22 cellular contexts compared by ENCODE assay signal in genomic region chrX:74579597-74580209, GRCh38. TPM values are rescaled to one million over a fixed set of nuclear protein-coding genes. Genes with fewer than 3 reads are reported as not detected.
DNase-seq lines count a peak whose midpoint lies in the region; ATAC-seq, FAIRE-seq and TF ChIP-seq lines count a peak whose summit lies in the region.
"Had no signal": no experiment of that assay in that cellular context is flagged by ENCODE, and none has a peak within 500 bp of the region (broad histone marks: within the 10 kb centered on the region; RNA-seq: fewer than 3 reads in every experiment).

No MANE protein-coding gene starts in this region.

- no peaks in the 10 kb centered on the region for H3K4me1 ChIP-seq in endothelial cell of umbilical vein (ENCODE audit: control insufficient read depth, extremely low read depth, insufficient read depth, low read length)
- H3K4me1 ChIP-seq in right cardiac atrium (ENCODE audit: control insufficient read depth, insufficient read depth, low read length): no peaks in the 10 kb centered on the region
- H3K4me1 ChIP-seq: Caco-2, esophagus muscularis mucosa had no signal

- H3K27ac ChIP-seq in endothelial cell of umbilical vein (ENCODE audit: insufficient read depth, low read depth, low read length): no peak overlapping the region
- no peak overlapping the region for H3K27ac ChIP-seq in right cardiac atrium (ENCODE audit: low read length)
- H3K27ac ChIP-seq: esophagus muscularis mucosa had no signal

- no peaks in the 10 kb centered on the region for H3K36me3 ChIP-seq in endothelial cell of umbilical vein (ENCODE audit: control insufficient read depth in 2 of 2, extremely low read depth in 1 of 2, insufficient read depth in 2 of 2, low read length in 2 of 2)
- H3K36me3 ChIP-seq: esophagus muscularis mucosa had no signal

- DNase-seq in activated CD8-positive, alpha-beta memory T cell treated with anti-CD3 and anti-CD28 coated beads, Interleukin-2, amount 10 ng/mL, durations not matched to agents 7 days and 5 days: no peak
- no peak for DNase-seq in activated CD8-positive, alpha-beta memory T cell treated with anti-CD3 and anti-CD28 coated beads, Interleukin-2, amount 50 U/mL, for 48 hours
- DNase-seq in RPMI7951 (ENCODE audit: low read depth) (peak; percentile 8), endothelial cell of umbilical vein (ENCODE audit: low read depth, low spot score) (peak; percentile 4), sciatic nerve (ENCODE audit: low spot score) (no peak), endothelial cell (ENCODE audit: low spot score) (no peak), right cardiac atrium (no peak)
- DNase-seq: ACHN; activated CD4-positive, CD25-positive, alpha-beta regulatory T cell; activated T-cell treated with anti-CD3 and anti-CD28 coated beads for 4 hours; Caco-2; H7; MV-4-11; NCI-H2107; NCI-H774; stimulated activated naive CD8-positive, alpha-beta T cell treated with anti-CD3 and anti-CD28 coated beads, Interleukin-15, Interleukin-2, amounts not matched to agents 100 U/mL and 50 U/mL, for 24 hours had no signal

- H3K4me3 Mint-ChIP-seq in activated CD8-positive, alpha-beta memory T cell treated with anti-CD3 and anti-CD28 coated beads, Interleukin-2, amount 10 ng/mL, durations not matched to agents 7 days and 5 days: no peak overlapping the region
- H3K4me3 Mint-ChIP-seq in endothelial cell (ENCODE audit: unreplicated experiment): no peak overlapping the region
- H3K4me3 Mint-ChIP-seq: dendritic cell treated with granulocyte-macrophage colony-stimulating factor and Interleukin-4, amounts not matched to agents 40 ng/mL and 50 ng/mL, for 4 days; IgD-negative memory B cell had no signal

- intact Hi-C loops in endothelial cell of umbilical vein (cut with micrococcal nuclease): no loop called here
- intact Hi-C loops in sciatic nerve (cut with DNase I): no loop called here
- intact Hi-C loops in right cardiac atrium (cut with DNase I): no loop called here

- H3K4me1 Mint-ChIP-seq in activated CD8-positive, alpha-beta memory T cell treated with anti-CD3 and anti-CD28 coated beads, Interleukin-2, amount 10 ng/mL, durations not matched to agents 7 days and 5 days: peaks cover 12% of the 10 kb centered on the region
- H3K4me1 Mint-ChIP-seq in endothelial cell (ENCODE audit: unreplicated experiment): no peaks in the 10 kb centered on the region
- H3K4me1 Mint-ChIP-seq: IgD-negative memory B cell had no signal

- TF ChIP-seq CTCF in endothelial cell of umbilical vein (IDR thresholded peaks at IDR 0.05; ENCODE audit: extremely low read depth in 1 of 2, insufficient read depth in 1 of 2, low read depth in 1 of 2, low read length in 2 of 2) (no peak), endothelial cell (IDR thresholded peaks at IDR 0.05; ENCODE audit: unreplicated experiment) (no peak)

- no peaks in the 10 kb centered on the region for H3K9me1 ChIP-seq in endothelial cell of umbilical vein (replicated peaks; ENCODE audit: control insufficient read depth, extremely low read depth, insufficient read depth, low read length)

- no peaks in the 10 kb centered on the region for H3K27me3 Mint-ChIP-seq in activated CD8-positive, alpha-beta memory T cell treated with anti-CD3 and anti-CD28 coated beads, Interleukin-2, amount 10 ng/mL, durations not matched to agents 7 days and 5 days
- H3K27me3 Mint-ChIP-seq in endothelial cell (ENCODE audit: unreplicated experiment): no peaks in the 10 kb centered on the region
- H3K27me3 Mint-ChIP-seq: dendritic cell treated with granulocyte-macrophage colony-stimulating factor and Interleukin-4, amounts not matched to agents 40 ng/mL and 50 ng/mL, for 4 days; IgD-negative memory B cell had no signal

- H3K4me3 ChIP-seq in endothelial cell of umbilical vein (replicated peaks in 1 of 3; ENCODE audit: insufficient read depth in 1 of 3, low read depth in 1 of 3, low read length in 3 of 3) (no peak overlapping the region), right cardiac atrium (ENCODE audit: low read length) (no peak overlapping the region)
- H3K4me3 ChIP-seq: esophagus muscularis mucosa, smooth muscle cell had no signal

- no peak for ATAC-seq in activated CD8-positive, alpha-beta memory T cell treated with anti-CD3 and anti-CD28 coated beads, Interleukin-2, amount 10 ng/mL, durations not matched to agents 7 days and 5 days
- ATAC-seq in sciatic nerve (peak; percentile 58), HG03039 (IDR thresholded peaks at IDR 0.05; ENCODE audit: unreplicated experiment) (no peak), right cardiac atrium (no peak)
- ATAC-seq: stimulated activated naive CD8-positive, alpha-beta T cell treated with anti-CD3 and anti-CD28 coated beads, Interleukin-15, Interleukin-2, amounts not matched to agents 100 U/mL and 50 U/mL, for 24 hours had no signal

- H3K27ac Mint-ChIP-seq in activated CD8-positive, alpha-beta memory T cell treated with anti-CD3 and anti-CD28 coated beads, Interleukin-2, amount 10 ng/mL, durations not matched to agents 7 days and 5 days: peak overlapping the region; percentile 47
- no peak overlapping the region for H3K27ac Mint-ChIP-seq in endothelial cell (ENCODE audit: unreplicated experiment)
- H3K27ac Mint-ChIP-seq: dendritic cell treated with granulocyte-macrophage colony-stimulating factor and Interleukin-4, amounts not matched to agents 40 ng/mL and 50 ng/mL, for 4 days; IgD-negative memory B cell had no signal

- H4K20me1 ChIP-seq in endothelial cell of umbilical vein (replicated peaks; ENCODE audit: control insufficient read depth, extremely low read depth, insufficient read depth, low read length): no peaks in the 10 kb centered on the region

- no TSS peak for BruUV-seq in endothelial cell of umbilical vein (replicated peaks; lab: Mats Ljungman, UMichigan)

- no peak overlapping the region for H2AFZ ChIP-seq in endothelial cell of umbilical vein (ENCODE audit: low read depth, low read length)

- H3K9ac ChIP-seq in endothelial cell of umbilical vein (replicated peaks; ENCODE audit: extremely low read depth, insufficient read depth, low read length): no peak overlapping the region

- dilution Hi-C loops in endothelial cell of umbilical vein (cut with MboI; ENCODE audit: extremely low pct_ligation_motif_present, low sequenced_read_pairs): no loop called here

- H3K9me3 ChIP-seq in endothelial cell of umbilical vein (replicated peaks; ENCODE audit: control insufficient read depth, insufficient read depth, low read length): no peaks in the 10 kb centered on the region
- no peaks in the 10 kb centered on the region for H3K9me3 ChIP-seq in right cardiac atrium (ENCODE audit: control insufficient read depth, low read length)
- H3K9me3 ChIP-seq: Caco-2, esophagus muscularis mucosa had no signal

- H3K36me3 Mint-ChIP-seq in activated CD8-positive, alpha-beta memory T cell treated with anti-CD3 and anti-CD28 coated beads, Interleukin-2, amount 10 ng/mL, durations not matched to agents 7 days and 5 days: peaks cover 12% of the 10 kb centered on the region
- H3K36me3 Mint-ChIP-seq in endothelial cell (ENCODE audit: low read depth, unreplicated experiment): no peaks in the 10 kb centered on the region

- H3K4me2 ChIP-seq in endothelial cell of umbilical vein (ENCODE audit: insufficient read depth, low read length): no peak overlapping the region
- H3K4me2 ChIP-seq: smooth muscle cell had no signal

- POLR2A ChIA-PET in endothelial cell of umbilical vein (lab: Charles Lee): no interaction called here

- no peaks in the 10 kb centered on the region for H3K9me3 Mint-ChIP-seq in activated CD8-positive, alpha-beta memory T cell treated with anti-CD3 and anti-CD28 coated beads, Interleukin-2, amount 10 ng/mL, durations not matched to agents 7 days and 5 days (ENCODE audit: low read depth)
- no peaks in the 10 kb centered on the region for H3K9me3 Mint-ChIP-seq in endothelial cell (ENCODE audit: unreplicated experiment)
- H3K9me3 Mint-ChIP-seq: dendritic cell treated with granulocyte-macrophage colony-stimulating factor and Interleukin-4, amounts not matched to agents 40 ng/mL and 50 ng/mL, for 4 days; IgD-negative memory B cell had no signal

- H3K79me2 ChIP-seq in endothelial cell of umbilical vein (ENCODE audit: control insufficient read depth, insufficient read depth, low read length): no peaks in the 10 kb centered on the region

- TF ChIP-seq POLR2A in endothelial cell of umbilical vein (IDR thresholded peaks at IDR 0.05; ENCODE audit: low read depth, low read length): no peak

- peak; percentile 50 for FAIRE-seq in endothelial cell of umbilical vein (lab: Jason Lieb, UNC)
- FAIRE-seq: G401.6 had no signal

- CTCF ChIA-PET in activated CD8-positive, alpha-beta memory T cell treated with anti-CD3 and anti-CD28 coated beads, Interleukin-2, amount 10 ng/mL, durations not matched to agents 7 days and 5 days (lab: Charles Lee): no interaction called here
- CTCF ChIA-PET in endothelial cell of umbilical vein (lab: Charles Lee): no interaction called here

- no peaks in the 10 kb centered on the region for H3K27me3 ChIP-seq in endothelial cell of umbilical vein (ENCODE audit: control insufficient read depth in 2 of 2, insufficient read depth in 2 of 2, low read length in 2 of 2)
- no peaks in the 10 kb centered on the region for H3K27me3 ChIP-seq in right cardiac atrium (ENCODE audit: control insufficient read depth, insufficient read depth)
- H3K27me3 ChIP-seq: esophagus muscularis mucosa had no signal

- whole genome bisulfite sequencing in right cardiac atrium: 66% methylated on average over 4 of the region's 4 CpGs

TF ChIP-seq in endothelial cell of umbilical vein, 7 proteins besides CTCF, POLR2A, EP300 and RAD21 (continues in another document):
- TF ChIP-seq POLR2AphosphoS5 (IDR thresholded peaks at IDR 0.05; ENCODE audit: insufficient read depth, low read depth, low read length) (no peak), MAX (IDR thresholded peaks at IDR 0.05; ENCODE audit: insufficient read depth, insufficient read length) (no peak)

RNA-seq across cellular contexts. Expression of gene RLIM, which starts 34.7 kb away (rescaled TPM):
- 10 to 100 TPM; 30.2 to 30.3 TPM for total RNA-seq in activated CD8-positive, alpha-beta memory T cell treated with anti-CD3 and anti-CD28 coated beads, Interleukin-2, amount 10 ng/mL, durations not matched to agents 7 days and 5 days
- 52.2 and 57.2 TPM in 2 replicates for total RNA-seq in RPMI7951 (2014; rRNA removed; shearing (Covaris generic))
- total RNA-seq in endothelial cell of umbilical vein: 40.1 and 41.7 TPM in 2 replicates
- polyA plus RNA-seq in endothelial cell of umbilical vein: 6.2 and 8.2 TPM in 2 replicates
- polyA plus RNA-seq in endothelial cell of umbilical vein (2011; cell fraction: cytosol; rRNA removed): 9.7 and 10.1 TPM in 2 replicates
- 18.3 and 21.9 TPM in 2 replicates for polyA plus RNA-seq in endothelial cell of umbilical vein (2011; cell fraction: nucleus; rRNA removed)
- polyA plus RNA-seq in endothelial cell of umbilical vein (2012): 19.7 and 25.0 TPM in 2 replicates
- polyA minus RNA-seq in endothelial cell of umbilical vein: 36.9 and 38.7 TPM in 2 replicates
- polyA minus RNA-seq in endothelial cell of umbilical vein (2011; cell fraction: cytosol; rRNA and poly(A)+ RNA removed): 61.1 TPM
- 44.9 and 56.9 TPM in 2 replicates for polyA minus RNA-seq in endothelial cell of umbilical vein (2011; cell fraction: nucleus; rRNA and poly(A)+ RNA removed)
- total RNA-seq in sciatic nerve: 39.3 TPM
- 37.5 TPM for total RNA-seq in endothelial cell (ENCODE audit: unreplicated experiment)
- total RNA-seq in right cardiac atrium: 10 to 100 TPM; 23.4 to 31.1 (median 26.3) TPM
- polyA plus RNA-seq in right cardiac atrium: 7.0 TPM

Comparison
In these comparisons a context has a peak if more than half of its experiments do, and no peak if none do; other contexts are left out.
1. DNase-seq: peak in RPMI7951 (single experiment) and endothelial cell of umbilical vein (single experiment); none in activated CD8-positive, alpha-beta memory T cell treated with anti-CD3 and anti-CD28 coated beads, Interleukin-2, amount 10 ng/mL, durations not matched to agents 7 days and 5 days (single experiment), activated CD8-positive, alpha-beta memory T cell treated with anti-CD3 and anti-CD28 coated beads, Interleukin-2, amount 50 U/mL, for 48 hours (single experiment), sciatic nerve (single experiment), endothelial cell (single experiment) and right cardiac atrium (0 of 3).